8 cellular contexts compared by ENCODE assay signal in genomic region chr7:90345548-90346319, GRCh38. TPM values are rescaled to one million over a fixed set of nuclear protein-coding genes. Genes with fewer than 3 reads are reported as not detected.
A peak's percentile ranks its signal among the peaks of the same experiment; 100 is the strongest.
DNase-seq lines count a peak whose midpoint lies in the region; ATAC-seq, FAIRE-seq and TF ChIP-seq lines count a peak whose summit lies in the region.

No MANE protein-coding gene starts in this region.

- FAIRE-seq in GM12892 (lab: Jason Lieb, UNC), result no peak

- no peaks in the 10 kb centered on the region for H3K27me3 Mint-ChIP-seq in activated T-cell treated with anti-CD3 and anti-CD28 coated beads, Interleukin-2, amount 50 U/mL, for 72 hours (ENCODE audit: low read depth)
- H3K27me3 Mint-ChIP-seq in glutamatergic neuron (ENCODE audit: unreplicated experiment) (no peaks in the 10 kb centered on the region), osteocyte (ENCODE audit: unreplicated experiment) (no peaks in the 10 kb centered on the region)

- H3K4me1 Mint-ChIP-seq in activated T-cell treated with anti-CD3 and anti-CD28 coated beads, Interleukin-2, amount 50 U/mL, for 72 hours (ENCODE audit: low read depth), result peaks cover 22% of the 10 kb centered on the region
- H3K4me1 Mint-ChIP-seq in glutamatergic neuron (ENCODE audit: low read depth, unreplicated experiment) (no peaks in the 10 kb centered on the region), osteocyte (ENCODE audit: unreplicated experiment) (peaks cover 20% of the 10 kb centered on the region)

- peak overlapping the region; percentile 98 for H3K27ac Mint-ChIP-seq in activated T-cell treated with anti-CD3 and anti-CD28 coated beads, Interleukin-2, amount 50 U/mL, for 72 hours
- H3K27ac Mint-ChIP-seq in glutamatergic neuron (ENCODE audit: unreplicated experiment), result peak overlapping the region; percentile 87
- peak overlapping the region; percentile 96 for H3K27ac Mint-ChIP-seq in osteocyte (ENCODE audit: unreplicated experiment)

- H3K9me3 Mint-ChIP-seq in activated T-cell treated with anti-CD3 and anti-CD28 coated beads, Interleukin-2, amount 50 U/mL, for 72 hours, result no peaks in the 10 kb centered on the region
- H3K9me3 Mint-ChIP-seq in glutamatergic neuron (ENCODE audit: unreplicated experiment) (no peaks in the 10 kb centered on the region), osteocyte (ENCODE audit: unreplicated experiment) (no peaks in the 10 kb centered on the region)

- DNase-seq in DMS79 treated with DMSO at 0.1 percent for 48 hours (lab: John Stamatoyannopoulos, UW), result peak; percentile 44
- no peak for DNase-seq in DMS79 (lab: John Stamatoyannopoulos, UW)
- no peak for DNase-seq in Jurkat, Clone E6-1 (ENCODE audit: low read depth, low spot score)
- DNase-seq in activated T-cell treated with anti-CD3 and anti-CD28 coated beads, Interleukin-2, amount 50 U/mL, for 72 hours, result peak in 1 of 2 donors; percentile 11
- no peak for DNase-seq in glutamatergic neuron
- DNase-seq in osteocyte (ENCODE audit: extremely low spot score, unreplicated experiment), result no peak
- no peak for DNase-seq in GM12892 (ENCODE audit: insufficient read length)

- H3K4me3 Mint-ChIP-seq in activated T-cell treated with anti-CD3 and anti-CD28 coated beads, Interleukin-2, amount 50 U/mL, for 72 hours, result peak overlapping the region; percentile 87 to 97
- H3K4me3 Mint-ChIP-seq in glutamatergic neuron (ENCODE audit: unreplicated experiment), result peak overlapping the region; percentile 96
- H3K4me3 Mint-ChIP-seq in osteocyte (ENCODE audit: unreplicated experiment), result peak overlapping the region; percentile 92

- ATAC-seq in GM21619 (IDR thresholded peaks at IDR 0.05; ENCODE audit: unreplicated experiment), result peak; percentile 2
- ATAC-seq in activated T-cell treated with anti-CD3 and anti-CD28 coated beads, Interleukin-2, amount 50 U/mL, for 72 hours (replicated peaks in 1 of 2), result peak; percentile 20

- H3K4me3 ChIP-seq in Jurkat, Clone E6-1 (ENCODE audit: low read length), result peak overlapping the region; percentile 91

- peaks cover 10 to 15% of the 10 kb centered on the region in 2 donors for H3K36me3 Mint-ChIP-seq in activated T-cell treated with anti-CD3 and anti-CD28 coated beads, Interleukin-2, amount 50 U/mL, for 72 hours (ENCODE audit: insufficient read depth in 2 of 2)
- no peaks in the 10 kb centered on the region for H3K36me3 Mint-ChIP-seq in glutamatergic neuron (ENCODE audit: unreplicated experiment)
- H3K36me3 Mint-ChIP-seq in osteocyte (ENCODE audit: unreplicated experiment), result peaks cover 2% of the 10 kb centered on the region

- TF ChIP-seq POLR2A in GM12892 (IDR thresholded peaks at IDR 0.05; ENCODE audit: low read depth, low read length), result no peak

- TF ChIP-seq CTCF in glutamatergic neuron (IDR thresholded peaks at IDR 0.05; ENCODE audit: partially characterized antibody, unreplicated experiment) (no peak), osteocyte (IDR thresholded peaks at IDR 0.05) (no peak)

RNA-seq across cellular contexts. Expression of gene GTPBP10, which starts 0.8 kb away (rescaled TPM):
- 48.6 TPM for polyA plus RNA-seq in Jurkat, Clone E6-1 (2012; ENCODE audit: insufficient read depth, insufficient read length)
- 10 to 100 TPM; 47.6 to 71.1 TPM for total RNA-seq in activated T-cell treated with anti-CD3 and anti-CD28 coated beads, Interleukin-2, amount 50 U/mL, for 72 hours
- total RNA-seq in glutamatergic neuron (ENCODE audit: unreplicated experiment) (18.7 TPM), osteocyte (19.5 and 19.6 TPM in 2 replicates)
- 28.2 TPM for polyA plus RNA-seq in GM12892 (2012; ENCODE audit: missing spikeins)

RNA-seq across cellular contexts. Expression of gene FAM237B, which starts 24.6 kb away (rescaled TPM):
- not detected for polyA plus RNA-seq in Jurkat, Clone E6-1 (2012; ENCODE audit: insufficient read depth, insufficient read length)
- not detected for total RNA-seq in activated T-cell treated with anti-CD3 and anti-CD28 coated beads, Interleukin-2, amount 50 U/mL, for 72 hours
- total RNA-seq in glutamatergic neuron (ENCODE audit: unreplicated experiment), result not detected
- total RNA-seq in osteocyte, result not detected in 2 replicates
- not detected for polyA plus RNA-seq in GM12892 (2012; ENCODE audit: missing spikeins)

RNA-seq across cellular contexts. Expression of gene CLDN12, which starts 57.5 kb away (rescaled TPM):
- 5.7 TPM for polyA plus RNA-seq in Jurkat, Clone E6-1 (2012; ENCODE audit: insufficient read depth, insufficient read length)
- total RNA-seq in activated T-cell treated with anti-CD3 and anti-CD28 coated beads, Interleukin-2, amount 50 U/mL, for 72 hours, result 10 to 100 TPM in 1 of 2 donors, 1 to 10 TPM in 1; 5.5 to 11.2 TPM
- 53.9 TPM for total RNA-seq in glutamatergic neuron (ENCODE audit: unreplicated experiment)
- 20.9 and 28.9 TPM in 2 replicates for total RNA-seq in osteocyte
- polyA plus RNA-seq in GM12892 (2012; ENCODE audit: missing spikeins), result 9.5 TPM
